1 cellular context compared by ENCODE assay signal in the genomic region with DNA sequence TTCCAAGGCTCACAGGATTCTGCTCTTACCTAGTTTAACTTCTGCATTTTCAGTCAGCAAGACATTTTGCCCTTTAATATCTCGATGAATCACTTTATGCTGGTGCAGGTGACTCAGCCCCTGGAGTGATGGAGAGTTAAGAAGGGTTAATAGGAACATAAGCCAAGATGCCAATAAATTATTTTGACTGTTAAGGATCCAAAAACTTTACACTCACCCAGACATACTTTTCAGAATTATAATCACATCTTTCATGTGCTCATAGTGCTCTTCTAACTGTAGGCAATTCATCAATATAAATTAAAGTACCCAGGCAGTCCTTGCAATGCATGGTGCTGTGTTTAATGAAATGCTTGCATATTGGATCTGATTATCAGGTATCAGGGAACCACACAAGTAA.
TF ChIP-seq lines count a peak whose summit lies in the region.

No MANE protein-coding gene starts in this region.

TF ChIP-seq in HEK293, 187 proteins besides CTCF, POLR2A, EP300 and RAD21 (continued from another document):
- TF ChIP-seq ZXDB (tag by site-specific recombination; IDR thresholded peaks at IDR 0.05) (no peak), ZNF112 (tag by site-specific recombination; IDR thresholded peaks at IDR 0.05) (no peak), ZNF623 (tag by site-specific recombination; IDR thresholded peaks at IDR 0.05) (no peak), ZNF521 (tag by site-specific recombination; IDR thresholded peaks at IDR 0.05) (no peak), ZNF48 (tag by site-specific recombination; IDR thresholded peaks at IDR 0.05) (no peak), ZNF629 (tag by site-specific recombination; IDR thresholded peaks at IDR 0.05) (peak; percentile 60), ZSCAN16 (tag by site-specific recombination; IDR thresholded peaks at IDR 0.05) (no peak), ZNF391 (tag by site-specific recombination; IDR thresholded peaks at IDR 0.05; ENCODE audit: borderline replicate concordance, low read depth) (no peak), REPIN1 (tag by site-specific recombination; IDR thresholded peaks at IDR 0.05; ENCODE audit: low read depth) (no peak), TCF7L2 (IDR thresholded peaks at IDR 0.05; ENCODE audit: borderline replicate concordance, low read depth, low read length) (no peak), KLF7 (tag by site-specific recombination; IDR thresholded peaks at IDR 0.05; ENCODE audit: borderline replicate concordance) (no peak), SP7 (tag by site-specific recombination; IDR thresholded peaks at IDR 0.05) (peak; percentile 85), MEIS1 (CRISPR knock-in tag; IDR thresholded peaks at IDR 0.05; ENCODE audit: borderline replicate concordance) (no peak), ZNF707 (tag by site-specific recombination; IDR thresholded peaks at IDR 0.05) (no peak), ZNF24 (tag by site-specific recombination; IDR thresholded peaks at IDR 0.05) (0 out of 2 replicates have a peak, but pooled peaks have one; percentile 27)
- TF ChIP-seq, protein P1, sequence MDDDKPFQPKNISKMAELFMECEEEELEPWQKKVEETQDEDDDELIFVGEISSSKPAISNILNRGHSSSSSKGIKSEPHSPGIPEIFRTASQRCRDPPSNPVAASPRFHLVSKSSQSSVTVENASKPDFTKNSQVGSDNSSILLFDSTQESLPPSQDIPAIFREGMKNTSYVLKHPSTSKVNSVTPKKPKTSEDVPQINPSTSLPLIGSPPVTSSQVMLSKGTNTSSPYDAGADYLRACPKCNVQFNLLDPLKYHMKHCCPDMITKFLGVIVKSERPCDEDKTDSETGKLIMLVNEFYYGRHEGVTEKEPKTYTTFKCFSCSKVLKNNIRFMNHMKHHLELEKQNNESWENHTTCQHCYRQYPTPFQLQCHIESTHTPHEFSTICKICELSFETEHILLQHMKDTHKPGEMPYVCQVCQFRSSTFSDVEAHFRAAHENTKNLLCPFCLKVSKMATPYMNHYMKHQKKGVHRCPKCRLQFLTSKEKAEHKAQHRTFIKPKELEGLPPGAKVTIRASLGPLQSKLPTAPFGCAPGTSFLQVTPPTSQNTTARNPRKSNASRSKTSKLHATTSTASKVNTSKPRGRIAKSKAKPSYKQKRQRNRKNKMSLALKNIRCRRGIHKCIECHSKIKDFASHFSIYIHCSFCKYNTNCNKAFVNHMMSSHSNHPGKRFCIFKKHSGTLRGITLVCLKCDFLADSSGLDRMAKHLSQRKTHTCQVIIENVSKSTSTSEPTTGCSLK (tag by site-specific recombination; IDR thresholded peaks at IDR 0.05) = no peak
- TF ChIP-seq, protein P2, sequence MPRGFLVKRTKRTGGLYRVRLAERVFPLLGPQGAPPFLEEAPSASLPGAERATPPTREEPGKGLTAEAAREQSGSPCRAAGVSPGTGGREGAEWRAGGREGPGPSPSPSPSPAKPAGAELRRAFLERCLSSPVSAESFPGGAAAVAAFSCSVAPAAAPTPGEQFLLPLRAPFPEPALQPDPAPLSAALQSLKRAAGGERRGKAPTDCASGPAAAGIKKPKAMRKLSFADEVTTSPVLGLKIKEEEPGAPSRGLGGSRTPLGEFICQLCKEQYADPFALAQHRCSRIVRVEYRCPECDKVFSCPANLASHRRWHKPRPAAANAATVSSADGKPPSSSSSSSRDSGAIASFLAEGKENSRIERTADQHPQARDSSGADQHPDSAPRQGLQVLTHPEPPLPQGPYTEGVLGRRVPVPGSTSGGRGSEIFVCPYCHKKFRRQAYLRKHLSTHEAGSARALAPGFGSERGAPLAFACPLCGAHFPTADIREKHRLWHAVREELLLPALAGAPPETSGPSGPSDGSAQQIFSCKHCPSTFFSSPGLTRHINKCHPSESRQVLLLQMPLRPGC (tag by site-specific recombination; IDR thresholded peaks at IDR 0.05) = 0 out of 2 replicates have a peak, but pooled peaks have one; percentile 25
- TF ChIP-seq, protein P3, sequence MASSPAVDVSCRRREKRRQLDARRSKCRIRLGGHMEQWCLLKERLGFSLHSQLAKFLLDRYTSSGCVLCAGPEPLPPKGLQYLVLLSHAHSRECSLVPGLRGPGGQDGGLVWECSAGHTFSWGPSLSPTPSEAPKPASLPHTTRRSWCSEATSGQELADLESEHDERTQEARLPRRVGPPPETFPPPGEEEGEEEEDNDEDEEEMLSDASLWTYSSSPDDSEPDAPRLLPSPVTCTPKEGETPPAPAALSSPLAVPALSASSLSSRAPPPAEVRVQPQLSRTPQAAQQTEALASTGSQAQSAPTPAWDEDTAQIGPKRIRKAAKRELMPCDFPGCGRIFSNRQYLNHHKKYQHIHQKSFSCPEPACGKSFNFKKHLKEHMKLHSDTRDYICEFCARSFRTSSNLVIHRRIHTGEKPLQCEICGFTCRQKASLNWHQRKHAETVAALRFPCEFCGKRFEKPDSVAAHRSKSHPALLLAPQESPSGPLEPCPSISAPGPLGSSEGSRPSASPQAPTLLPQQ (tag by site-specific recombination; IDR thresholded peaks at IDR 0.05) = no peak
- TF ChIP-seq, protein P4, sequence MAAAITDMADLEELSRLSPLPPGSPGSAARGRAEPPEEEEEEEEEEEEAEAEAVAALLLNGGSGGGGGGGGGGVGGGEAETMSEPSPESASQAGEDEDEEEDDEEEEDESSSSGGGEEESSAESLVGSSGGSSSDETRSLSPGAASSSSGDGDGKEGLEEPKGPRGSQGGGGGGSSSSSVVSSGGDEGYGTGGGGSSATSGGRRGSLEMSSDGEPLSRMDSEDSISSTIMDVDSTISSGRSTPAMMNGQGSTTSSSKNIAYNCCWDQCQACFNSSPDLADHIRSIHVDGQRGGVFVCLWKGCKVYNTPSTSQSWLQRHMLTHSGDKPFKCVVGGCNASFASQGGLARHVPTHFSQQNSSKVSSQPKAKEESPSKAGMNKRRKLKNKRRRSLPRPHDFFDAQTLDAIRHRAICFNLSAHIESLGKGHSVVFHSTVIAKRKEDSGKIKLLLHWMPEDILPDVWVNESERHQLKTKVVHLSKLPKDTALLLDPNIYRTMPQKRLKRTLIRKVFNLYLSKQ (tag by site-specific recombination; IDR thresholded peaks at IDR 0.05; ENCODE audit: borderline replicate concordance) = no peak
- TF ChIP-seq, protein P5, sequence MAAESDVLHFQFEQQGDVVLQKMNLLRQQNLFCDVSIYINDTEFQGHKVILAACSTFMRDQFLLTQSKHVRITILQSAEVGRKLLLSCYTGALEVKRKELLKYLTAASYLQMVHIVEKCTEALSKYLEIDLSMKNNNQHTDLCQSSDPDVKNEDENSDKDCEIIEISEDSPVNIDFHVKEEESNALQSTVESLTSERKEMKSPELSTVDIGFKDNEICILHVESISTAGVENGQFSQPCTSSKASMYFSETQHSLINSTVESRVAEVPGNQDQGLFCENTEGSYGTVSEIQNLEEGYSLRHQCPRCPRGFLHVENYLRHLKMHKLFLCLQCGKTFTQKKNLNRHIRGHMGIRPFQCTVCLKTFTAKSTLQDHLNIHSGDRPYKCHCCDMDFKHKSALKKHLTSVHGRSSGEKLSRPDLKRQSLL (tag by site-specific recombination; IDR thresholded peaks at IDR 0.05) = no peak
- TF ChIP-seq, protein P6, sequence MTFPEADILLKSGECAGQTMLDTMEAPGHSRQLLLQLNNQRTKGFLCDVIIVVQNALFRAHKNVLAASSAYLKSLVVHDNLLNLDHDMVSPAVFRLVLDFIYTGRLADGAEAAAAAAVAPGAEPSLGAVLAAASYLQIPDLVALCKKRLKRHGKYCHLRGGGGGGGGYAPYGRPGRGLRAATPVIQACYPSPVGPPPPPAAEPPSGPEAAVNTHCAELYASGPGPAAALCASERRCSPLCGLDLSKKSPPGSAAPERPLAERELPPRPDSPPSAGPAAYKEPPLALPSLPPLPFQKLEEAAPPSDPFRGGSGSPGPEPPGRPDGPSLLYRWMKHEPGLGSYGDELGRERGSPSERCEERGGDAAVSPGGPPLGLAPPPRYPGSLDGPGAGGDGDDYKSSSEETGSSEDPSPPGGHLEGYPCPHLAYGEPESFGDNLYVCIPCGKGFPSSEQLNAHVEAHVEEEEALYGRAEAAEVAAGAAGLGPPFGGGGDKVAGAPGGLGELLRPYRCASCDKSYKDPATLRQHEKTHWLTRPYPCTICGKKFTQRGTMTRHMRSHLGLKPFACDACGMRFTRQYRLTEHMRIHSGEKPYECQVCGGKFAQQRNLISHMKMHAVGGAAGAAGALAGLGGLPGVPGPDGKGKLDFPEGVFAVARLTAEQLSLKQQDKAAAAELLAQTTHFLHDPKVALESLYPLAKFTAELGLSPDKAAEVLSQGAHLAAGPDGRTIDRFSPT (tag by site-specific recombination; IDR thresholded peaks at IDR 0.05) = no peak
